ENCODE assay signal across 33 cellular contexts in the genomic region with DNA sequence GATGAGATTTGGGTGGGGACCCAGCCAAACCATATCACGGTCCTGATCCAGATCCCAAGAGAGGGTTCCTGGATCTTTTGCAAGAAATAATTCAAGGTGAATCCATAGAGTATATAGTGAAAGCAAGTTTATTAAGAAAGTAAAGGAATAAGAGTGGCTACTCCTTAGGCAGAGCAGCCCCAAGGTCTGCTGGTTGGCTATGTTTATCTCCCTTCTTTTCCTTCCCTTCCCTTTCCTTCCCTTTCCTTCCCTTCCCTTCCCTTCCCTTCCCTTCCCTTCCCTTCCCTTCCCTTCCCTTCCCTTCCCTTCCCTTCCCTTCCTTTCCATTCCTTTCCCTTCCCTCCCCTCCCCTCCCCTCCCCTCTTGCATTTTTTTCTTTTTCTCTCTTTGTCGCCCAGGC.
"Had no signal": no experiment of that assay in that cellular context is flagged by ENCODE, and none has a peak within 500 bp of the region (broad histone marks: within the 10 kb centered on the region; RNA-seq: fewer than 3 reads in every experiment).

No MANE protein-coding gene starts in this region.

- DNase-seq: Karpas-422, Kasumi-1, MG63, MM.1S, NCI-H1048, NCI-H1092, NCI-H1092 treated with DMSO at 0.1 percent for 48 hours, NCI-H1105, NCI-H1105 treated with DMSO at 0.1 percent for 48 hours, NCI-H1417, NCI-H1417 treated with DMSO at 0.1 percent for 48 hours, NCI-H1436, NCI-H1436 treated with DMSO at 0.1 percent for 48 hours, NCI-H146, NCI-H1694, NCI-H1694 treated with DMSO at 0.1 percent for 48 hours, NCI-H187, NCI-H187 treated with DMSO at 0.1 percent for 48 hours, NCI-H1930, NCI-H2029, NCI-H2029 treated with DMSO at 0.1 percent for 48 hours, NCI-H2081, NCI-H2081 treated with DMSO at 0.1 percent for 48 hours, NCI-H2107, NCI-H2171, NCI-H2227 treated with DMSO at 0.1 percent for 48 hours, NCI-H226, NCI-H345, NCI-H446, NCI-H446 treated with DMSO at 0.1 percent for 48 hours, NCI-H510A, NCI-H510A treated with DMSO at 0.1 percent for 48 hours had no signal

- H3K4me2 ChIP-seq: KMS-11 had no signal

- H3K9me3 ChIP-seq: MG63 had no signal

- H3K27ac ChIP-seq: KMS-11 had no signal

- H3K27me3 ChIP-seq: MG63 had no signal

- H3K36me3 ChIP-seq: MG63 had no signal

- H3K4me3 ChIP-seq: MG63 had no signal

- H3K9ac ChIP-seq: KMS-11 had no signal
